ENCODE assay signal across 8 cellular contexts in genomic region chr1:148263906-148264255, GRCh38.
DNase-seq lines count a peak whose midpoint lies in the region; ATAC-seq and TF ChIP-seq lines count a peak whose summit lies in the region.

No MANE protein-coding gene starts in this region.

- peak overlapping the region; percentile 70 for H3K4me3 ChIP-seq in PC-3 (ENCODE audit: low read length)
- H3K4me3 ChIP-seq in parathyroid adenoma (ENCODE audit: low read depth, low read length) = peak overlapping the region; percentile 73

- H3F3A ChIP-seq in PC-3 (ENCODE audit: low read length, unreplicated experiment) = no peaks in the 10 kb centered on the region

- H3K4me2 ChIP-seq in PC-3 (ENCODE audit: low read length) (peak overlapping the region; percentile 89), parathyroid adenoma (ENCODE audit: low read length) (peak overlapping the region; percentile 86)

- POLR2A ChIA-PET in PC-3 (lab: Charles Lee; ENCODE audit: unreplicated experiment) = interaction anchor here (0.6 to 1.3 kb wide), 9 partner anchors 12 to 354 kb away, joined by 3 to 71 read pairs (median 4); no protein-coding TSS in a partner anchor

- H3K27me3 ChIP-seq in PC-3 (ENCODE audit: low read length) = no peaks in the 10 kb centered on the region
- no peaks in the 10 kb centered on the region for H3K27me3 ChIP-seq in parathyroid adenoma (ENCODE audit: control insufficient read depth, insufficient read depth, low read length)

- H3K79me2 ChIP-seq in PC-3 (ENCODE audit: low read length) = no peaks in the 10 kb centered on the region
- H3K79me2 ChIP-seq in parathyroid adenoma = no peaks in the 10 kb centered on the region

- H4K20me1 ChIP-seq in PC-3 (ENCODE audit: low read length) = no peaks in the 10 kb centered on the region

- H2AFZ ChIP-seq in PC-3 (ENCODE audit: low read length) (peak overlapping the region; percentile 94), parathyroid adenoma (peak overlapping the region; percentile 68)

- H3K9me2 ChIP-seq in PC-3 (replicated peaks; ENCODE audit: low read length) = no peaks in the 10 kb centered on the region

- DNase-seq in PC-3 (no peak), epithelial cell of prostate (ENCODE audit: low read depth, low spot score) (no peak), dedifferentiated amniotic fluid mesenchymal stem cell (ENCODE audit: extremely low spot score) (no peak), NCI-H1436 treated with DMSO at 0.1 percent for 48 hours (lab: John Stamatoyannopoulos, UW) (no peak), iPS-NIHi11 (ENCODE audit: low spot score) (no peak), HPDE6-E6E7 (ENCODE audit: extremely low spot score) (no peak)

- CTCF ChIA-PET in PC-3 (lab: Charles Lee) = no interaction called here

- intact Hi-C loops in PC-3 (cut with micrococcal nuclease) = loop anchor here (5.0 kb wide), 1 partner anchor 68 kb away; no protein-coding TSS in a partner anchor

- H3K36me3 ChIP-seq in PC-3 (ENCODE audit: low read depth, low read length) (no peaks in the 10 kb centered on the region), parathyroid adenoma (ENCODE audit: control insufficient read depth, insufficient read depth, low read length) (no peaks in the 10 kb centered on the region)

- no TSS peak for BruUV-seq in PC-3 (replicated peaks; lab: Mats Ljungman, UMichigan)

- ATAC-seq in GM21423 (IDR thresholded peaks at IDR 0.05; ENCODE audit: unreplicated experiment) (peak; percentile 16), PC-3 (peak; percentile 44; the same call in 1 of the 2 replicates)

- H3K9me3 ChIP-seq in PC-3 (ENCODE audit: low read length) (no peaks in the 10 kb centered on the region), parathyroid adenoma (ENCODE audit: control insufficient read depth, low read length) (no peaks in the 10 kb centered on the region)

- H3K9ac ChIP-seq in PC-3 (ENCODE audit: low read length) (peak overlapping the region; percentile 88), parathyroid adenoma (no peak overlapping the region)

- no peak; the same call in 1 of the 2 replicates for TF ChIP-seq CTCF in PC-3 (conservative IDR thresholded peaks at IDR 0.05; ENCODE audit: low read depth, low read length)
- no peak for TF ChIP-seq CTCF in parathyroid adenoma (IDR thresholded peaks at IDR 0.05)

- 0 out of 2 replicates have a peak, but pooled peaks cover 5% of the 10 kb centered on the region for H3K4me1 ChIP-seq in PC-3 (ENCODE audit: insufficient read depth, low read length)
- H3K4me1 ChIP-seq in parathyroid adenoma = no peaks in the 10 kb centered on the region

- H3K27ac ChIP-seq in PC-3 (ENCODE audit: low read length) = peak overlapping the region; percentile 89
- peak overlapping the region; percentile 93 for H3K27ac ChIP-seq in epithelial cell of prostate
- H3K27ac ChIP-seq in parathyroid adenoma = no peak overlapping the region
